ENCODE assay signal across 1 cellular context in the genomic region with DNA sequence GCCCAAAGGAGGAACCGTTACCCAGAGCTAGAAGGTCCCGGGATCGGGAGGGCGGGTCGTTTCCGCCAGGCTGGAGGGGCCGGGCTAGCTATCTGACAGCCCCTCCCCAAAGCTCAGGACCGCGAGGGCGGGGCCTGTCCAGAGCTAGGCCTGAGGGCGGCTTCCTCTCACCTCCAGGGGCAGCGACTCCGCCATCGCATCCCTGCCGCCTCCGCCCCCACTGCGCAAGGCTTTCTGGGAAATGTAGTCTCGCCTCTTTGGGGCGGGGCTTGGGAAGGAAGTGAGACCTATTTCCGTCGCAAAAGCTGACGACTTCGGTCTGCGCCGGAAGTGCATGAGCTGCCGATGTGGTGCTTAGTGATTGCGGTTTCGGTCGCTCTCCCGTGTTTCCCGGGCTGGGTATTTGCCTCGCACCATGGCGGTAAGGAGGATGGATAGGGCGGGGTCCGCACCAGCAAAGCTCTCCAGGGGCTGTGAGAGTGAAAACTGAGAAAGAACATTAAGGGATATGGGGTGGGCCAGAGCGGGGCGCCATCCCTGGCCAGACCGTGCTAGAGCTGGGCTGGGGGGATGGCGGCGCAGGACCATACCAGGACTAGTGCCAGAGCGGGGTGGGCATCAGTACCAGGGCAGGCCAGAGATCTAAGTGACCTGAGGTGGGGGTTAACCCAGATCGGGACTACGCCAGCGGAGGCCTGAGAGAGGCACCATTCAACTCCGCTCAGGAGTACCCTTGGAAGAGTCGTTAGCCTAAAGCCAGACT.
TF ChIP-seq lines count a peak whose summit lies in the region.

A gene (plus strand): TSS at position 327 of the 763 bp plus-strand sequence. CDS start 89 bp downstream, at position 416.

TF ChIP-seq in HepG2, 621 proteins besides CTCF, POLR2A, EP300 and RAD21 (continued from another document and continues in another):
- peak; percentile 84 for TF ChIP-seq TEAD3 (CRISPR knock-in tag; optimal IDR thresholded peaks at IDR 0.05; ENCODE audit: borderline replicate concordance)
- TF ChIP-seq ELF3 (CRISPR knock-in tag; IDR thresholded peaks at IDR 0.05) = peak; percentile 87
- TF ChIP-seq, protein P1, sequence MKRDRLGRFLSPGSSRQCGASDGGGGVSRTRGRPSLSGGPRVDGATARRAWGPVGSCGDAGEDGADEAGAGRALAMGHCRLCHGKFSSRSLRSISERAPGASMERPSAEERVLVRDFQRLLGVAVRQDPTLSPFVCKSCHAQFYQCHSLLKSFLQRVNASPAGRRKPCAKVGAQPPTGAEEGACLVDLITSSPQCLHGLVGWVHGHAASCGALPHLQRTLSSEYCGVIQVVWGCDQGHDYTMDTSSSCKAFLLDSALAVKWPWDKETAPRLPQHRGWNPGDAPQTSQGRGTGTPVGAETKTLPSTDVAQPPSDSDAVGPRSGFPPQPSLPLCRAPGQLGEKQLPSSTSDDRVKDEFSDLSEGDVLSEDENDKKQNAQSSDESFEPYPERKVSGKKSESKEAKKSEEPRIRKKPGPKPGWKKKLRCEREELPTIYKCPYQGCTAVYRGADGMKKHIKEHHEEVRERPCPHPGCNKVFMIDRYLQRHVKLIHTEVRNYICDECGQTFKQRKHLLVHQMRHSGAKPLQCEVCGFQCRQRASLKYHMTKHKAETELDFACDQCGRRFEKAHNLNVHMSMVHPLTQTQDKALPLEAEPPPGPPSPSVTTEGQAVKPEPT (CRISPR knock-in tag; IDR thresholded peaks at IDR 0.05; ENCODE audit: low read depth) = no peak; the same call in 1 of the 2 replicates
- no peak; the same call in 1 of the 2 replicates for TF ChIP-seq TOPORS (CRISPR knock-in tag; IDR thresholded peaks at IDR 0.05)
- TF ChIP-seq, protein P2, sequence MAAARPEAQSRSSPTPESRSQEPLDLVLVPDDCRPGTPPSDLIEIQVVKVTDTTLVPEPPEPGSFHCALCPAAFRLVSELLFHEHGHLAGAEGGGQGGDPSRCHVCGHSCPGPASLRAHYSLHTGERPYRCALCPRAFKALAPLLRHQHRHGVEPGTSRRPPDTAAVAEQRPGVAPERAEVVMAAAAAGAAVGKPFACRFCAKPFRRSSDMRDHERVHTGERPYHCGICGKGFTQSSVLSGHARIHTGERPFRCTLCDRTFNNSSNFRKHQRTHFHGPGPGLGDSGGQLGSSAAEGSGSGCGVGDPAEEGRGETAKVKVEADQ (CRISPR knock-in tag; IDR thresholded peaks at IDR 0.05; ENCODE audit: borderline replicate concordance) = no peak; the same call in 1 of the 2 replicates
- no peak for TF ChIP-seq THYN1 (CRISPR knock-in tag; IDR thresholded peaks at IDR 0.05; ENCODE audit: borderline replicate concordance, low read depth)
- peak; percentile 49; the same call in 1 of the 2 replicates for TF ChIP-seq ZNF761 (CRISPR knock-in tag; conservative IDR thresholded peaks at IDR 0.05)
- 0 out of 2 replicates have a peak, but pooled peaks have one; percentile 0 for TF ChIP-seq CEBPB (IDR thresholded peaks at IDR 0.05; ENCODE audit: borderline replicate concordance, low read depth, low read length)
- TF ChIP-seq SOX5 (CRISPR knock-in tag; IDR thresholded peaks at IDR 0.05; ENCODE audit: borderline replicate concordance) = peak; percentile 66
- TF ChIP-seq, protein P3, sequence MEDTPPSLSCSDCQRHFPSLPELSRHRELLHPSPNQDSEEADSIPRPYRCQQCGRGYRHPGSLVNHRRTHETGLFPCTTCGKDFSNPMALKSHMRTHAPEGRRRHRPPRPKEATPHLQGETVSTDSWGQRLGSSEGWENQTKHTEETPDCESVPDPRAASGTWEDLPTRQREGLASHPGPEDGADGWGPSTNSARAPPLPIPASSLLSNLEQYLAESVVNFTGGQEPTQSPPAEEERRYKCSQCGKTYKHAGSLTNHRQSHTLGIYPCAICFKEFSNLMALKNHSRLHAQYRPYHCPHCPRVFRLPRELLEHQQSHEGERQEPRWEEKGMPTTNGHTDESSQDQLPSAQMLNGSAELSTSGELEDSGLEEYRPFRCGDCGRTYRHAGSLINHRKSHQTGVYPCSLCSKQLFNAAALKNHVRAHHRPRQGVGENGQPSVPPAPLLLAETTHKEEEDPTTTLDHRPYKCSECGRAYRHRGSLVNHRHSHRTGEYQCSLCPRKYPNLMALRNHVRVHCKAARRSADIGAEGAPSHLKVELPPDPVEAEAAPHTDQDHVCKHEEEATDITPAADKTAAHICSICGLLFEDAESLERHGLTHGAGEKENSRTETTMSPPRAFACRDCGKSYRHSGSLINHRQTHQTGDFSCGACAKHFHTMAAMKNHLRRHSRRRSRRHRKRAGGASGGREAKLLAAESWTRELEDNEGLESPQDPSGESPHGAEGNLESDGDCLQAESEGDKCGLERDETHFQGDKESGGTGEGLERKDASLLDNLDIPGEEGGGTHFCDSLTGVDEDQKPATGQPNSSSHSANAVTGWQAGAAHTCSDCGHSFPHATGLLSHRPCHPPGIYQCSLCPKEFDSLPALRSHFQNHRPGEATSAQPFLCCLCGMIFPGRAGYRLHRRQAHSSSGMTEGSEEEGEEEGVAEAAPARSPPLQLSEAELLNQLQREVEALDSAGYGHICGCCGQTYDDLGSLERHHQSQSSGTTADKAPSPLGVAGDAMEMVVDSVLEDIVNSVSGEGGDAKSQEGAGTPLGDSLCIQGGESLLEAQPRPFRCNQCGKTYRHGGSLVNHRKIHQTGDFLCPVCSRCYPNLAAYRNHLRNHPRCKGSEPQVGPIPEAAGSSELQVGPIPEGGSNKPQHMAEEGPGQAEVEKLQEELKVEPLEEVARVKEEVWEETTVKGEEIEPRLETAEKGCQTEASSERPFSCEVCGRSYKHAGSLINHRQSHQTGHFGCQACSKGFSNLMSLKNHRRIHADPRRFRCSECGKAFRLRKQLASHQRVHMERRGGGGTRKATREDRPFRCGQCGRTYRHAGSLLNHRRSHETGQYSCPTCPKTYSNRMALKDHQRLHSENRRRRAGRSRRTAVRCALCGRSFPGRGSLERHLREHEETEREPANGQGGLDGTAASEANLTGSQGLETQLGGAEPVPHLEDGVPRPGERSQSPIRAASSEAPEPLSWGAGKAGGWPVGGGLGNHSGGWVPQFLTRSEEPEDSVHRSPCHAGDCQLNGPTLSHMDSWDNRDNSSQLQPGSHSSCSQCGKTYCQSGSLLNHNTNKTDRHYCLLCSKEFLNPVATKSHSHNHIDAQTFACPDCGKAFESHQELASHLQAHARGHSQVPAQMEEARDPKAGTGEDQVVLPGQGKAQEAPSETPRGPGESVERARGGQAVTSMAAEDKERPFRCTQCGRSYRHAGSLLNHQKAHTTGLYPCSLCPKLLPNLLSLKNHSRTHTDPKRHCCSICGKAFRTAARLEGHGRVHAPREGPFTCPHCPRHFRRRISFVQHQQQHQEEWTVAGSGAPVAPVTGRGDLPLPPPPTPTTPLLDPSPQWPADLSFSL (CRISPR knock-in tag; IDR thresholded peaks at IDR 0.05) = no peak
- TF ChIP-seq MBNL3 (CRISPR knock-in tag; conservative IDR thresholded peaks at IDR 0.05) = no peak
- TF ChIP-seq, protein P4, sequence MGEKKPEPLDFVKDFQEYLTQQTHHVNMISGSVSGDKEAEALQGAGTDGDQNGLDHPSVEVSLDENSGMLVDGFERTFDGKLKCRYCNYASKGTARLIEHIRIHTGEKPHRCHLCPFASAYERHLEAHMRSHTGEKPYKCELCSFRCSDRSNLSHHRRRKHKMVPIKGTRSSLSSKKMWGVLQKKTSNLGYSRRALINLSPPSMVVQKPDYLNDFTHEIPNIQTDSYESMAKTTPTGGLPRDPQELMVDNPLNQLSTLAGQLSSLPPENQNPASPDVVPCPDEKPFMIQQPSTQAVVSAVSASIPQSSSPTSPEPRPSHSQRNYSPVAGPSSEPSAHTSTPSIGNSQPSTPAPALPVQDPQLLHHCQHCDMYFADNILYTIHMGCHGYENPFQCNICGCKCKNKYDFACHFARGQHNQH (CRISPR knock-in tag; IDR thresholded peaks at IDR 0.05) = peak; percentile 96
- TF ChIP-seq DMAP1 (CRISPR knock-in tag; IDR thresholded peaks at IDR 0.05) = peak; percentile 97
- TF ChIP-seq, protein P5, sequence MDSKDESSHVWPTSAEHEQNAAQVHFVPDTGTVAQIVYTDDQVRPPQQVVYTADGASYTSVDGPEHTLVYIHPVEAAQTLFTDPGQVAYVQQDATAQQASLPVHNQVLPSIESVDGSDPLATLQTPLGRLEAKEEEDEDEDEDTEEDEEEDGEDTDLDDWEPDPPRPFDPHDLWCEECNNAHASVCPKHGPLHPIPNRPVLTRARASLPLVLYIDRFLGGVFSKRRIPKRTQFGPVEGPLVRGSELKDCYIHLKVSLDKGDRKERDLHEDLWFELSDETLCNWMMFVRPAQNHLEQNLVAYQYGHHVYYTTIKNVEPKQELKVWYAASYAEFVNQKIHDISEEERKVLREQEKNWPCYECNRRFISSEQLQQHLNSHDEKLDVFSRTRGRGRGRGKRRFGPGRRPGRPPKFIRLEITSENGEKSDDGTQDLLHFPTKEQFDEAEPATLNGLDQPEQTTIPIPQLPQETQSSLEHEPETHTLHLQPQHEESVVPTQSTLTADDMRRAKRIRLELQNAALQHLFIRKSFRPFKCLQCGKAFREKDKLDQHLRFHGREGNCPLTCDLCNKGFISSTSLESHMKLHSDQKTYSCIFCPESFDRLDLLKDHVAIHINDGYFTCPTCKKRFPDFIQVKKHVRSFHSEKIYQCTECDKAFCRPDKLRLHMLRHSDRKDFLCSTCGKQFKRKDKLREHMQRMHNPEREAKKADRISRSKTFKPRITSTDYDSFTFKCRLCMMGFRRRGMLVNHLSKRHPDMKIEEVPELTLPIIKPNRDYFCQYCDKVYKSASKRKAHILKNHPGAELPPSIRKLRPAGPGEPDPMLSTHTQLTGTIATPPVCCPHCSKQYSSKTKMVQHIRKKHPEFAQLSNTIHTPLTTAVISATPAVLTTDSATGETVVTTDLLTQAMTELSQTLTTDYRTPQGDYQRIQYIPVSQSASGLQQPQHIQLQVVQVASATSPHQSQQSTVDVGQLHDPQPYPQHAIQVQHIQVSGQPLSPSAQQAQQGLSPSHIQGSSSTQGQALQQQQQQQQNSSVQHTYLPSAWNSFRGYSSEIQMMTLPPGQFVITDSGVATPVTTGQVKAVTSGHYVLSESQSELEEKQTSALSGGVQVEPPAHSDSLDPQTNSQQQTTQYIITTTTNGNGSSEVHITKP (CRISPR knock-in tag; IDR thresholded peaks at IDR 0.05; ENCODE audit: low read depth) = no peak
- peak; percentile 53; the same call in 1 of the 2 replicates for TF ChIP-seq ARHGAP35 (CRISPR knock-in tag; IDR thresholded peaks at IDR 0.05; ENCODE audit: borderline replicate concordance)
- TF ChIP-seq MXI1 (IDR thresholded peaks at IDR 0.05; ENCODE audit: borderline replicate concordance, low read depth, low read length) = peak; percentile 92; the same call in 1 of the 3 replicates
- peak; percentile 83 for TF ChIP-seq RXRB (CRISPR knock-in tag; IDR thresholded peaks at IDR 0.05; ENCODE audit: borderline replicate concordance)
- TF ChIP-seq, protein P6, sequence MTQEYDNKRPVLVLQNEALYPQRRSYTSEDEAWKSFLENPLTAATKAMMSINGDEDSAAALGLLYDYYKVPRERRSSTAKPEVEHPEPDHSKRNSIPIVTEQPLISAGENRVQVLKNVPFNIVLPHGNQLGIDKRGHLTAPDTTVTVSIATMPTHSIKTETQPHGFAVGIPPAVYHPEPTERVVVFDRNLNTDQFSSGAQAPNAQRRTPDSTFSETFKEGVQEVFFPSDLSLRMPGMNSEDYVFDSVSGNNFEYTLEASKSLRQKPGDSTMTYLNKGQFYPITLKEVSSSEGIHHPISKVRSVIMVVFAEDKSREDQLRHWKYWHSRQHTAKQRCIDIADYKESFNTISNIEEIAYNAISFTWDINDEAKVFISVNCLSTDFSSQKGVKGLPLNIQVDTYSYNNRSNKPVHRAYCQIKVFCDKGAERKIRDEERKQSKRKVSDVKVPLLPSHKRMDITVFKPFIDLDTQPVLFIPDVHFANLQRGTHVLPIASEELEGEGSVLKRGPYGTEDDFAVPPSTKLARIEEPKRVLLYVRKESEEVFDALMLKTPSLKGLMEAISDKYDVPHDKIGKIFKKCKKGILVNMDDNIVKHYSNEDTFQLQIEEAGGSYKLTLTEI (CRISPR knock-in tag; conservative IDR thresholded peaks at IDR 0.05) = no peak
- TF ChIP-seq, protein P7, sequence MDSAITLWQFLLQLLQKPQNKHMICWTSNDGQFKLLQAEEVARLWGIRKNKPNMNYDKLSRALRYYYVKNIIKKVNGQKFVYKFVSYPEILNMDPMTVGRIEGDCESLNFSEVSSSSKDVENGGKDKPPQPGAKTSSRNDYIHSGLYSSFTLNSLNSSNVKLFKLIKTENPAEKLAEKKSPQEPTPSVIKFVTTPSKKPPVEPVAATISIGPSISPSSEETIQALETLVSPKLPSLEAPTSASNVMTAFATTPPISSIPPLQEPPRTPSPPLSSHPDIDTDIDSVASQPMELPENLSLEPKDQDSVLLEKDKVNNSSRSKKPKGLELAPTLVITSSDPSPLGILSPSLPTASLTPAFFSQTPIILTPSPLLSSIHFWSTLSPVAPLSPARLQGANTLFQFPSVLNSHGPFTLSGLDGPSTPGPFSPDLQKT (CRISPR knock-in tag; IDR thresholded peaks at IDR 0.05; ENCODE audit: borderline replicate concordance) = peak; percentile 85; the same call in 1 of the 2 replicates
- no peak for TF ChIP-seq ZNF468 (CRISPR knock-in tag; IDR thresholded peaks at IDR 0.05)
- TF ChIP-seq, protein P8, sequence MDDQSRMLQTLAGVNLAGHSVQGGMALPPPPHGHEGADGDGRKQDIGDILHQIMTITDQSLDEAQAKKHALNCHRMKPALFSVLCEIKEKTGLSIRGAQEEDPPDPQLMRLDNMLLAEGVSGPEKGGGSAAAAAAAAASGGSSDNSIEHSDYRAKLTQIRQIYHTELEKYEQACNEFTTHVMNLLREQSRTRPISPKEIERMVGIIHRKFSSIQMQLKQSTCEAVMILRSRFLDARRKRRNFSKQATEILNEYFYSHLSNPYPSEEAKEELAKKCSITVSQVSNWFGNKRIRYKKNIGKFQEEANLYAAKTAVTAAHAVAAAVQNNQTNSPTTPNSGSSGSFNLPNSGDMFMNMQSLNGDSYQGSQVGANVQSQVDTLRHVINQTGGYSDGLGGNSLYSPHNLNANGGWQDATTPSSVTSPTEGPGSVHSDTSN (CRISPR knock-in tag; IDR thresholded peaks at IDR 0.05; ENCODE audit: borderline replicate concordance) = no peak; the same call in 1 of the 2 replicates
- TF ChIP-seq KMT2A (CRISPR knock-in tag; IDR thresholded peaks at IDR 0.05) = peak; percentile 95
- TF ChIP-seq JUND (CRISPR knock-in tag; IDR thresholded peaks at IDR 0.05) = peak; percentile 13; the same call in 1 of the 2 replicates
- peak; percentile 89; the same call in 1 of the 2 replicates for TF ChIP-seq KDM4B (CRISPR knock-in tag; IDR thresholded peaks at IDR 0.05)
- TF ChIP-seq GTF3A (CRISPR knock-in tag; conservative IDR thresholded peaks at IDR 0.05) = no peak
- TF ChIP-seq KLF12 (CRISPR knock-in tag; IDR thresholded peaks at IDR 0.05; ENCODE audit: borderline replicate concordance) = peak; percentile 93
- TF ChIP-seq SPEN (CRISPR knock-in tag; IDR thresholded peaks at IDR 0.05; ENCODE audit: low read depth) = peak; percentile 99
- TF ChIP-seq, protein P9, sequence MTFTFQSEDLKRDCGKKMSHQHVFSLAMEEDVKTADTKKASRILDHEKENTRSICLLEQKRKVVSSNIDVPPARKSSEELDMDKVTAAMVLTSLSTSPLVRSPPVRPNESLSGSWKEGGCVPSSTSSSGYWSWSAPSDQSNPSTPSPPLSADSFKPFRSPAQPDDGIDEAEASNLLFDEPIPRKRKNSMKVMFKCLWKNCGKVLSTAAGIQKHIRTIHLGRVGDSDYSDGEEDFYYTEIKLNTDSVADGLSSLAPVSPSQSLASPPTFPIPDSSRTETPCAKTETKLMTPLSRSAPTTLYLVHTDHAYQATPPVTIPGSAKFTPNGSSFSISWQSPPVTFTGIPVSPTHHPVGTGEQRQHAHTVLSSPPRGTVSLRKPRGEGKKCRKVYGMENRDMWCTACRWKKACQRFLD (CRISPR knock-in tag; IDR thresholded peaks at IDR 0.05; ENCODE audit: borderline replicate concordance) = peak; percentile 57; the same call in 1 of the 2 replicates
- no peak for TF ChIP-seq MBD4 (IDR thresholded peaks at IDR 0.05; ENCODE audit: borderline replicate concordance, low read length)
- TF ChIP-seq NR2C2 (CRISPR knock-in tag; IDR thresholded peaks at IDR 0.05; ENCODE audit: borderline replicate concordance) = peak; percentile 94
- TF ChIP-seq MAFK (conservative IDR thresholded peaks at IDR 0.05 in 1 of 2, IDR thresholded peaks at IDR 0.05 in 1 of 2; ENCODE audit: low read length in 2 of 2) = peak in 1 of 2 experiments; percentile 60; a peak in 2 of 4 replicates
